Comparison of ENCODE assay signal across 2 cellular contexts in genomic region chr1:113394043-113394862, GRCh38.
TF ChIP-seq lines count a peak whose summit lies in the region.

No MANE protein-coding gene starts in this region.

TF ChIP-seq in HEK293, 187 proteins besides CTCF, POLR2A, EP300 and RAD21 (continues in another document):
- TF ChIP-seq ZBTB8A (tag by site-specific recombination; IDR thresholded peaks at IDR 0.05) (no peak), ZNF2 (tag by site-specific recombination; IDR thresholded peaks at IDR 0.05) (no peak), GLI2 (tag by site-specific recombination; IDR thresholded peaks at IDR 0.05; ENCODE audit: borderline replicate concordance, low read depth) (no peak), ZNF391 (tag by site-specific recombination; IDR thresholded peaks at IDR 0.05; ENCODE audit: borderline replicate concordance, low read depth) (no peak), ZNF157 (tag by site-specific recombination; IDR thresholded peaks at IDR 0.05) (no peak), ZNF768 (tag by site-specific recombination; IDR thresholded peaks at IDR 0.05) (no peak), ZBTB20 (tag by site-specific recombination; IDR thresholded peaks at IDR 0.05) (no peak), ZNF23 (tag by site-specific recombination; IDR thresholded peaks at IDR 0.05; ENCODE audit: borderline replicate concordance) (no peak), ZNF558 (tag by site-specific recombination; IDR thresholded peaks at IDR 0.05) (no peak), ZNF521 (tag by site-specific recombination; IDR thresholded peaks at IDR 0.05) (no peak), SP3 (tag by site-specific recombination; IDR thresholded peaks at IDR 0.05) (no peak), ZNF121 (tag by site-specific recombination; IDR thresholded peaks at IDR 0.05) (no peak), ZNF610 (tag by site-specific recombination; IDR thresholded peaks at IDR 0.05; ENCODE audit: borderline replicate concordance) (no peak), ZBTB26 (tag by site-specific recombination; optimal IDR thresholded peaks at IDR 0.05) (no peak), ZNF660 (tag by site-specific recombination; IDR thresholded peaks at IDR 0.05) (0 out of 2 replicates have a peak, but pooled peaks have one; percentile 5), ZNF664 (tag by site-specific recombination; IDR thresholded peaks at IDR 0.05) (peak; percentile 97), ZNF843 (tag by site-specific recombination; IDR thresholded peaks at IDR 0.05) (no peak), ZNF777 (tag by site-specific recombination; IDR thresholded peaks at IDR 0.05; ENCODE audit: borderline replicate concordance) (no peak), PRDM1 (tag by site-specific recombination; IDR thresholded peaks at IDR 0.05) (peak; percentile 74; the same call in 1 of the 2 replicates), EGR2 (tag by site-specific recombination; IDR thresholded peaks at IDR 0.05; ENCODE audit: low read depth) (no peak), ZNF645 (tag by site-specific recombination; IDR thresholded peaks at IDR 0.05) (no peak), ZNF146 (tag by site-specific recombination; IDR thresholded peaks at IDR 0.05) (no peak), IKZF3 (tag by site-specific recombination; IDR thresholded peaks at IDR 0.05) (no peak), HOXD13 (CRISPR knock-in tag; IDR thresholded peaks at IDR 0.05; ENCODE audit: borderline replicate concordance) (no peak), ZBTB44 (tag by site-specific recombination; IDR thresholded peaks at IDR 0.05) (no peak), ZNF362 (tag by site-specific recombination; IDR thresholded peaks at IDR 0.05) (no peak), SCRT2 (tag by site-specific recombination; IDR thresholded peaks at IDR 0.05) (no peak), ZNF837 (tag by site-specific recombination; IDR thresholded peaks at IDR 0.05) (no peak), HIC1 (tag by site-specific recombination; IDR thresholded peaks at IDR 0.05) (no peak), ZNF223 (tag by site-specific recombination; IDR thresholded peaks at IDR 0.05) (no peak)

TF ChIP-seq in HepG2, 621 proteins besides CTCF, POLR2A, EP300 and RAD21 (continues in another document):
- TF ChIP-seq SIN3A (IDR thresholded peaks at IDR 0.05; ENCODE audit: borderline replicate concordance, low read depth, low read length) (no peak), ATM (IDR thresholded peaks at IDR 0.05; ENCODE audit: borderline replicate concordance) (no peak), TBX3 (IDR thresholded peaks at IDR 0.05; ENCODE audit: borderline replicate concordance) (peak; percentile 34; the same call in 1 of the 2 replicates), NCOA2 (CRISPR knock-in tag; IDR thresholded peaks at IDR 0.05) (peak; percentile 22; the same call in 1 of the 2 replicates), ATF7 (IDR thresholded peaks at IDR 0.05) (no peak), ATF7 (CRISPR knock-in tag; IDR thresholded peaks at IDR 0.05) (no peak), THAP7 (CRISPR knock-in tag; IDR thresholded peaks at IDR 0.05) (no peak), ARID5B (CRISPR knock-in tag; IDR thresholded peaks at IDR 0.05) (peak; percentile 62; the same call in 1 of the 2 replicates), ZNF224 (CRISPR knock-in tag; IDR thresholded peaks at IDR 0.05) (no peak), FOXA1 (IDR thresholded peaks at IDR 0.05) (no peak), FOXA1 (CRISPR knock-in tag; IDR thresholded peaks at IDR 0.05) (0 out of 2 replicates have a peak, but pooled peaks have one; percentile 13), HES4 (CRISPR knock-in tag; IDR thresholded peaks at IDR 0.05; ENCODE audit: borderline replicate concordance) (no peak), ZNF256 (CRISPR knock-in tag; conservative IDR thresholded peaks at IDR 0.05) (no peak), NCOR1 (IDR thresholded peaks at IDR 0.05; ENCODE audit: borderline replicate concordance, low read length) (peak; percentile 95), CREBL2 (CRISPR knock-in tag; IDR thresholded peaks at IDR 0.05; ENCODE audit: borderline replicate concordance) (no peak), ARNT (IDR thresholded peaks at IDR 0.05) (no peak), ZNF564 (CRISPR knock-in tag; IDR thresholded peaks at IDR 0.05) (no peak), ZNF484 (CRISPR knock-in tag; IDR thresholded peaks at IDR 0.05; ENCODE audit: borderline replicate concordance, low read depth) (no peak), ZNF577 (CRISPR knock-in tag; IDR thresholded peaks at IDR 0.05; ENCODE audit: borderline replicate concordance, low read depth) (no peak), ZBTB20 (CRISPR knock-in tag; IDR thresholded peaks at IDR 0.05; ENCODE audit: borderline replicate concordance, low read depth) (no peak), BCL6 (CRISPR knock-in tag; IDR thresholded peaks at IDR 0.05) (peak; percentile 30; the same call in 1 of the 2 replicates), ASH2L (IDR thresholded peaks at IDR 0.05; ENCODE audit: insufficient read length, low read depth, low read length) (peak; percentile 76), ZNF18 (CRISPR knock-in tag; IDR thresholded peaks at IDR 0.05; ENCODE audit: insufficient replicate concordance) (no peak), PITX1 (CRISPR knock-in tag; IDR thresholded peaks at IDR 0.05) (no peak), RARG (CRISPR knock-in tag; IDR thresholded peaks at IDR 0.05; ENCODE audit: low read depth) (no peak), SRSF4 (IDR thresholded peaks at IDR 0.05; ENCODE audit: low read depth, low read length, poor library complexity, severe bottlenecking) (no peak), ZNF790 (CRISPR knock-in tag; IDR thresholded peaks at IDR 0.05; ENCODE audit: borderline replicate concordance) (no peak), FOXJ3 (CRISPR knock-in tag; IDR thresholded peaks at IDR 0.05; ENCODE audit: borderline replicate concordance) (peak; percentile 34; the same call in 1 of the 2 replicates), GATAD2A (CRISPR knock-in tag; IDR thresholded peaks at IDR 0.05) (peak; percentile 52; the same call in 1 of the 2 replicates), MAF1 (CRISPR knock-in tag; IDR thresholded peaks at IDR 0.05; ENCODE audit: borderline replicate concordance) (no peak), KLF12 (CRISPR knock-in tag; IDR thresholded peaks at IDR 0.05; ENCODE audit: borderline replicate concordance) (no peak), CREB3 (CRISPR knock-in tag; IDR thresholded peaks at IDR 0.05) (no peak), KMT2B (CRISPR knock-in tag; IDR thresholded peaks at IDR 0.05) (no peak), CREB1 (IDR thresholded peaks at IDR 0.05) (no peak), CREB1 (CRISPR knock-in tag; IDR thresholded peaks at IDR 0.05) (peak; percentile 41; the same call in 1 of the 2 replicates), SNAPC4 (CRISPR knock-in tag; IDR thresholded peaks at IDR 0.05) (no peak), KDM6A (CRISPR knock-in tag; IDR thresholded peaks at IDR 0.05; ENCODE audit: low read depth) (0 out of 2 replicates have a peak, but pooled peaks have one; percentile 58), KAT8 (CRISPR knock-in tag; IDR thresholded peaks at IDR 0.05) (peak; percentile 44), SALL2 (CRISPR knock-in tag; IDR thresholded peaks at IDR 0.05) (no peak), RXRB (CRISPR knock-in tag; IDR thresholded peaks at IDR 0.05; ENCODE audit: borderline replicate concordance) (0 out of 2 replicates have a peak, but pooled peaks have one; percentile 44), RFXANK (CRISPR knock-in tag; IDR thresholded peaks at IDR 0.05) (no peak), SRF (IDR thresholded peaks at IDR 0.05; ENCODE audit: low read depth, low read length) (no peak), ETV6 (CRISPR knock-in tag; conservative IDR thresholded peaks at IDR 0.05) (no peak), ZNF329 (CRISPR knock-in tag; IDR thresholded peaks at IDR 0.05; ENCODE audit: low read depth) (no peak), ZNF615 (CRISPR knock-in tag; IDR thresholded peaks at IDR 0.05; ENCODE audit: borderline replicate concordance) (no peak), ZSCAN9 (CRISPR knock-in tag; IDR thresholded peaks at IDR 0.05; ENCODE audit: borderline replicate concordance) (peak; percentile 17; the same call in 1 of the 2 replicates)
